In the genomic region with DNA sequence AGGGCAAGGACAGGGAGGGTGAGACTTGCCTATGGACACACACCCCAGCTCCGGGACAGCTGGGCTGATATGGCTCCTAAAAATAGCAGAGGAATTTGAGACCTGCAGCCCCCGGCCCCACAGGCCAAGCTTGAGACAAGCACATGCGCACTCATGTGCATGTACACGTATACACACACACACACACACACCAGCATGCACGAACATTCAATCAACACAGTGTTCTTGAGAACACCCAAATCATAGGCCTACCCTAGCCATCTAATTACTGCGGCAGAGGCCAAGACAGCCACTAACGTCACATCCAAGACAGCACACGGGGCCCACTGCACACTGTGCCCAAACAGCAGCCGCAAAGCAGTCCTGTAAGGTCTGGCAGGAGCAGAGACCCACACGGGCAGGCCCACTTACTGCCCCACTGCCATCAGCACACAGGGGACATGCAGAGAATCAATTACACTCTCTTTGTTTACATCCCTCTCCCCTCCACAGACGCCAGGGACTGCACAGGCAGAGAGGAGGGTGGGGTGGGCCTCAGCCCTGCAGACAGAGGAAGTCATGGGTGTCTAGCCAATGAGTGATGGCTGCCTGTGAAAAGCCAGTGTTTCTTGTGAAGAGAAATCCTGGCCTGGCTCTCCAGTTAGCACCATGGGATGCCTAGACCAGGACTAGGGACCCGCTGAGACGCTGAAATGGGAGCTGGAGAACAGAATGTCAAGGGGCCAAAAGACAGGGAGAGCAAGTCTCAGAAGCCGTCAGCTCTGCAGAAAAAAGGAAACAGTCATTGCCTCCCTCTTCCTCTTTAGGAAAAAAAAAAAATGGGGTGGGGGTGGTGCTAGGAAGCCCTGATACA, we compare ENCODE assay signal across 1 cellular context.
TF ChIP-seq lines count a peak whose summit lies in the region.

No MANE protein-coding gene starts in this region.

TF ChIP-seq in HCT116, 20 proteins besides CTCF, POLR2A, EP300 and RAD21 (continued from another document):
- TF ChIP-seq SRF (IDR thresholded peaks at IDR 0.05; ENCODE audit: low read depth) (no peak), ATF3 (IDR thresholded peaks at IDR 0.05) (no peak), POLR2AphosphoS5 (IDR thresholded peaks at IDR 0.05; ENCODE audit: low read depth, low read length) (no peak), JUND (IDR thresholded peaks at IDR 0.05) (no peak), REST (IDR thresholded peaks at IDR 0.05; ENCODE audit: low read depth) (no peak), CEBPB (IDR thresholded peaks at IDR 0.05; ENCODE audit: low read depth) (no peak), TCF7L2 (IDR thresholded peaks at IDR 0.05; ENCODE audit: borderline replicate concordance, extremely low read depth, insufficient read depth, insufficient read length) (no peak)
